Comparison of ENCODE assay signal across 17 cellular contexts in genomic region chr1:183995322-183996035, GRCh38. TPM values are rescaled to one million over a fixed set of nuclear protein-coding genes. Genes with fewer than 3 reads are reported as not detected.
DNase-seq lines count a peak whose midpoint lies in the region; ATAC-seq, FAIRE-seq and TF ChIP-seq lines count a peak whose summit lies in the region.
"Had no signal": no experiment of that assay in that cellular context is flagged by ENCODE, and none has a peak within 500 bp of the region (broad histone marks: within the 10 kb centered on the region; RNA-seq: fewer than 3 reads in every experiment).

No MANE protein-coding gene starts in this region.

- peaks cover 3% of the 10 kb centered on the region for H3K9me3 Mint-ChIP-seq in nephron progenitor cell
- H3K9me3 Mint-ChIP-seq: naive B cell had no signal

- ATAC-seq in left ventricle myocardium superior (peak; percentile 88), GM21515 (IDR thresholded peaks at IDR 0.05; ENCODE audit: unreplicated experiment) (no peak)
- ATAC-seq in stimulated activated naive CD8-positive, alpha-beta T cell treated with anti-CD3 and anti-CD28 coated beads, Interleukin-15, Interleukin-2, amounts not matched to agents 100 U/mL and 50 U/mL, for 24 hours, result no peak
- ATAC-seq: gastroesophageal sphincter had no signal

- no peak overlapping the region for H3K4me3 Mint-ChIP-seq in nephron progenitor cell
- H3K4me3 Mint-ChIP-seq: naive B cell had no signal

- no peak for FAIRE-seq in GM19239 (lab: Jason Lieb, UNC)
- FAIRE-seq in urothelium cell line (lab: Jason Lieb, UNC), result no peak

- TF ChIP-seq CTCF in cardiac fibroblast (IDR thresholded peaks at IDR 0.05; ENCODE audit: low read depth, low read length) (peak; percentile 15), nephron progenitor cell (IDR thresholded peaks at IDR 0.05) (no peak)

- intact Hi-C loops in left ventricle myocardium superior (cut with micrococcal nuclease), result no loop called here

- H3K4me1 Mint-ChIP-seq in nephron progenitor cell, result peaks cover 30% of the 10 kb centered on the region
- H3K4me1 Mint-ChIP-seq: naive B cell had no signal

- H3K4me1 ChIP-seq in HAP-1, result peaks cover 39% of the 10 kb centered on the region
- H3K4me1 ChIP-seq: gastroesophageal sphincter had no signal

- H3K9me3 ChIP-seq in HAP-1, result no peaks in the 10 kb centered on the region
- H3K9me3 ChIP-seq: gastroesophageal sphincter had no signal

- peak; percentile 73 to 80 for DNase-seq in HAP-1 (ENCODE audit: low spot score in 2 of 2)
- peak; percentile 32 to 60 for DNase-seq in cardiac fibroblast (ENCODE audit: low read depth in 2 of 2)
- DNase-seq in left ventricle myocardium superior, result peak; percentile 66
- DNase-seq in nephron progenitor cell, result no peak
- DNase-seq in GM19239 (ENCODE audit: insufficient read length, low spot score), result no peak
- no peak for DNase-seq in urothelium cell line (ENCODE audit: low spot score)
- DNase-seq in stimulated activated naive CD8-positive, alpha-beta T cell treated with anti-CD3 and anti-CD28 coated beads, Interleukin-15, Interleukin-2, amounts not matched to agents 100 U/mL and 50 U/mL, for 24 hours, result no peak
- DNase-seq: activated CD8-positive, alpha-beta memory T cell treated with anti-CD3 and anti-CD28 coated beads, Interleukin-2, amount 50 U/mL, for 4 hours; activated naive CD4-positive, alpha-beta T cell; COR-L47; effector memory CD4-positive, alpha-beta T cell; naive B cell; NCI-H2081; NCI-H774; T-helper 1 cell had no signal

- H3K27me3 Mint-ChIP-seq in nephron progenitor cell (ENCODE audit: low read depth, poor library complexity), result peaks cover 8% of the 10 kb centered on the region

- peak overlapping the region; percentile 40 for H3K27ac Mint-ChIP-seq in nephron progenitor cell
- H3K27ac Mint-ChIP-seq: naive B cell had no signal

- no peaks in the 10 kb centered on the region for H3K27me3 ChIP-seq in HAP-1 (ENCODE audit: low read depth)
- H3K27me3 ChIP-seq: gastroesophageal sphincter had no signal

- H3K4me3 ChIP-seq in HAP-1, result no peak overlapping the region
- no peak overlapping the region for H3K4me3 ChIP-seq in cardiac fibroblast (replicated peaks in 1 of 2; ENCODE audit: low read depth in 2 of 2, low read length in 2 of 2)
- H3K4me3 ChIP-seq: gastroesophageal sphincter had no signal

- in situ Hi-C loops in HAP-1 (cut with MboI; ENCODE audit: low sequenced_read_pairs), result no loop called here

- no peaks in the 10 kb centered on the region for H3K36me3 Mint-ChIP-seq in nephron progenitor cell (ENCODE audit: low read depth)
- H3K36me3 Mint-ChIP-seq: naive B cell had no signal

- no peaks in the 10 kb centered on the region for H3K36me3 ChIP-seq in HAP-1 (replicated peaks)
- H3K36me3 ChIP-seq: gastroesophageal sphincter had no signal

RNA-seq across cellular contexts. Expression of gene COLGALT2, which starts 42.0 kb away (rescaled TPM):
- total RNA-seq in left ventricle myocardium superior, result 5.4 TPM

RNA-seq across cellular contexts. Expression of gene TSEN15, which starts 56.1 kb away (rescaled TPM):
- total RNA-seq in left ventricle myocardium superior, result 27.2 TPM

Comparison
In these comparisons a context has a peak if more than half of its experiments do, and no peak if none do; other contexts are left out.
1. DNase-seq: peak in HAP-1 (2 of 2), cardiac fibroblast (2 of 2) and left ventricle myocardium superior (single experiment); none in nephron progenitor cell (single experiment), GM19239 (single experiment), urothelium cell line (single experiment) and stimulated activated naive CD8-positive, alpha-beta T cell treated with anti-CD3 and anti-CD28 coated beads, Interleukin-15, Interleukin-2, amounts not matched to agents 100 U/mL and 50 U/mL, for 24 hours (single experiment).